In genomic region chr6:137623293-137623692, GRCh38 we compare ENCODE assay signal across 22 cellular contexts.
DNase-seq lines count a peak whose midpoint lies in the region; ATAC-seq and TF ChIP-seq lines count a peak whose summit lies in the region.
"Had no signal": no experiment of that assay in that cellular context is flagged by ENCODE, and none has a peak within 500 bp of the region (broad histone marks: within the 10 kb centered on the region; RNA-seq: fewer than 3 reads in every experiment).

No MANE protein-coding gene starts in this region.

- no peak overlapping the region for H3K18ac ChIP-seq in IMR-90 (ENCODE audit: low read depth, low read length)

- H3K56ac ChIP-seq in IMR-90 (ENCODE audit: extremely low read depth, insufficient read depth, low read length), result no peak overlapping the region

- intact Hi-C loops in IMR-90 (cut with micrococcal nuclease), result no loop called here

- H3K9me3 ChIP-seq in IMR-90 (ENCODE audit: control insufficient read depth, insufficient read depth, low read length), result no peaks in the 10 kb centered on the region
- H3K9me3 ChIP-seq in SJCRH30 (replicated peaks), result no peaks in the 10 kb centered on the region
- H3K9me3 ChIP-seq: Caco-2, HAP-1, Peyer's patch had no signal

- H3K36me3 ChIP-seq in IMR-90 (ENCODE audit: control insufficient read depth, insufficient read depth, low read length) (no peaks in the 10 kb centered on the region), SJCRH30 (no peaks in the 10 kb centered on the region)
- H3K36me3 ChIP-seq: HAP-1, Peyer's patch had no signal

- H3K27ac ChIP-seq in IMR-90 (ENCODE audit: insufficient read depth, low read length), result no peak overlapping the region
- no peak overlapping the region for H3K27ac ChIP-seq in SJCRH30
- H3K27ac ChIP-seq: C4-2B, Peyer's patch had no signal

- TF ChIP-seq RAD21 in IMR-90 (IDR thresholded peaks at IDR 0.05; ENCODE audit: low read length), result no peak

- H3K27me3 ChIP-seq in IMR-90 (ENCODE audit: control insufficient read depth, insufficient read depth, low read length), result peaks cover 8% of the 10 kb centered on the region
- H3K27me3 ChIP-seq in SJCRH30, result no peaks in the 10 kb centered on the region
- H3K27me3 ChIP-seq: Peyer's patch had no signal

- no peak overlapping the region for H2BK5ac ChIP-seq in IMR-90 (ENCODE audit: low read depth, low read length, poor library complexity, severe bottlenecking)

- H2BK20ac ChIP-seq in IMR-90 (ENCODE audit: low read depth, low read length), result no peak overlapping the region

- H4K20me1 ChIP-seq in IMR-90 (ENCODE audit: insufficient read depth, low read length), result no peaks in the 10 kb centered on the region

- H3K4me1 ChIP-seq in IMR-90 (ENCODE audit: control insufficient read depth, insufficient read depth, low read length) (no peaks in the 10 kb centered on the region), SJCRH30 (no peaks in the 10 kb centered on the region)
- H3K4me1 ChIP-seq: Caco-2, HAP-1, Peyer's patch had no signal

- no peak overlapping the region for H3K14ac ChIP-seq in IMR-90 (replicated peaks; ENCODE audit: low read depth, low read length)

- dilution Hi-C loops in IMR-90 (cut with HindIII; ENCODE audit: low sequenced_read_pairs, unreplicated experiment), result no loop called here

- no peak overlapping the region for H3K4me3 ChIP-seq in IMR-90 (ENCODE audit: insufficient read depth, low read depth, low read length)
- peak overlapping the region; percentile 17; the same call in 1 of the 2 replicates for H3K4me3 ChIP-seq in SJCRH30
- H3K4me3 ChIP-seq: HAP-1, Peyer's patch had no signal

- no peak overlapping the region for H4K5ac ChIP-seq in IMR-90 (ENCODE audit: low read depth, low read length)

- CTCF ChIA-PET in IMR-90 (lab: Yijun Ruan, JAX), result no interaction called here

- ATAC-seq in IMR-90 (ENCODE audit: low read depth) (no peak), HG02870 (IDR thresholded peaks at IDR 0.05; ENCODE audit: unreplicated experiment) (no peak), HG03571 (IDR thresholded peaks at IDR 0.05; ENCODE audit: unreplicated experiment) (no peak)
- ATAC-seq: CD8-positive, alpha-beta T cell had no signal

- H4K91ac ChIP-seq in IMR-90 (ENCODE audit: insufficient read depth, low read depth, low read length), result no peak overlapping the region

- no peak overlapping the region for H3K23ac ChIP-seq in IMR-90 (ENCODE audit: low read depth, low read length)

- no peak overlapping the region for H4K8ac ChIP-seq in IMR-90 (ENCODE audit: low read depth in 2 of 2, low read length in 2 of 2)

- peak overlapping the region; percentile 15; the same call in 1 of the 2 replicates for H3K4me2 ChIP-seq in IMR-90 (ENCODE audit: low read depth, low read length)

- no peak overlapping the region for H3K4ac ChIP-seq in IMR-90 (ENCODE audit: low read depth, low read length)

- no peaks in the 10 kb centered on the region for H3K79me1 ChIP-seq in IMR-90 (ENCODE audit: low read depth in 1 of 2, low read length in 2 of 2)

- no peak for TF ChIP-seq CTCF in IMR-90 (conservative IDR thresholded peaks at IDR 0.05; ENCODE audit: low read depth, low read length)

- no CpG with 5 or more reads among the region's 4 CpGs for WGBS in IMR-90 (ENCODE audit: extremely low coverage in 2 of 2, insufficient read length in 1 of 2), 2 experiments

- DNase-seq in EH (ENCODE audit: low read depth), result peak; percentile 39
- DNase-seq in IMR-90, result no peak
- no peak for DNase-seq in SJCRH30
- DNase-seq in fibroblast of peridontal ligament (ENCODE audit: extremely low read depth), result peak; percentile 18
- DNase-seq in amniotic stem cell (lab: John Stamatoyannopoulos, UW), result no peak
- DNase-seq: Caco-2; CD8-positive, alpha-beta T cell; DMS79; Karpas-422; MV-4-11; NCI-H1105; NCI-H1436 treated with DMSO at 0.1 percent for 48 hours; NCI-H187 treated with DMSO at 0.1 percent for 48 hours; NCI-H2171 treated with DMSO at 0.1 percent for 48 hours; NCI-H524; Peyer's patch; SIG-M5; T-helper 2 cell had no signal

- H3K9ac ChIP-seq in IMR-90 (ENCODE audit: low read depth, low read length), result no peak overlapping the region

- no peak overlapping the region for H2BK15ac ChIP-seq in IMR-90 (ENCODE audit: low read depth, low read length)

- no peak overlapping the region for H2AFZ ChIP-seq in IMR-90 (replicated peaks; ENCODE audit: low read length, poor library complexity)

- no peak overlapping the region for H2BK120ac ChIP-seq in IMR-90 (ENCODE audit: low read depth, low read length)

- no peak overlapping the region for H2AK9ac ChIP-seq in IMR-90 (replicated peaks; ENCODE audit: low read depth, low read length, poor library complexity)

- TF ChIP-seq POLR2A in IMR-90 (IDR thresholded peaks at IDR 0.05; ENCODE audit: low read depth, low read length), result no peak

- H3K9me1 ChIP-seq in IMR-90 (ENCODE audit: insufficient read depth, low read length), result no peaks in the 10 kb centered on the region

- POLR2A ChIA-PET in IMR-90 (lab: Charles Lee; ENCODE audit: unreplicated experiment), result no interaction called here

- in situ Hi-C loops in IMR-90 (cut with MboI; ENCODE audit: low sequenced_read_pairs), result no loop called here

- no TSS peak for BruUV-seq in IMR-90 (replicated peaks; lab: Mats Ljungman, UMichigan)

- H2AK5ac ChIP-seq in IMR-90 (ENCODE audit: low read depth, low read length), result no peak overlapping the region

TF ChIP-seq in IMR-90, 13 proteins besides CTCF, POLR2A, EP300 and RAD21:
- no peak for TF ChIP-seq SMC3 (IDR thresholded peaks at IDR 0.05; ENCODE audit: low read depth, low read length)
- no peak for TF ChIP-seq CHD1 (IDR thresholded peaks at IDR 0.05; ENCODE audit: low read depth, low read length)
- TF ChIP-seq USF2 (IDR thresholded peaks at IDR 0.05; ENCODE audit: low read depth, low read length), result no peak
- no peak for TF ChIP-seq NFE2L2 (IDR thresholded peaks at IDR 0.05; ENCODE audit: low read depth, low read length)
- no peak for TF ChIP-seq MAFK (IDR thresholded peaks at IDR 0.05; ENCODE audit: low read depth, low read length)
- TF ChIP-seq CEBPB (IDR thresholded peaks at IDR 0.05; ENCODE audit: low read depth, low read length), result no peak
- no peak for TF ChIP-seq FOS (IDR thresholded peaks at IDR 0.05; ENCODE audit: low read depth, low read length)
- TF ChIP-seq MAZ (IDR thresholded peaks at IDR 0.05; ENCODE audit: borderline replicate concordance, low read depth, low read length), result no peak
- TF ChIP-seq ELK1 (IDR thresholded peaks at IDR 0.05; ENCODE audit: borderline replicate concordance, low read depth, low read length), result no peak
- no peak for TF ChIP-seq RCOR1 (IDR thresholded peaks at IDR 0.05; ENCODE audit: insufficient replicate concordance, low read length)
- no peak for TF ChIP-seq MXI1 (IDR thresholded peaks at IDR 0.05; ENCODE audit: borderline replicate concordance, low read depth, low read length)
- no peak for TF ChIP-seq RFX5 (IDR thresholded peaks at IDR 0.05; ENCODE audit: low read depth, low read length)
- TF ChIP-seq BHLHE40 (IDR thresholded peaks at IDR 0.05; ENCODE audit: low read depth, low read length), result no peak

Comparison
In these comparisons a context has a peak if more than half of its experiments do, and no peak if none do; other contexts are left out.
1. DNase-seq: peak in EH (single experiment) and fibroblast of peridontal ligament (single experiment); none in IMR-90 (single experiment), SJCRH30 (0 of 2) and amniotic stem cell (single experiment).